Comparison of ENCODE assay signal across 22 cellular contexts in genomic region chr10:105973912-105974311, GRCh38.
DNase-seq lines count a peak whose midpoint lies in the region; FAIRE-seq and TF ChIP-seq lines count a peak whose summit lies in the region.
"Had no signal": no experiment of that assay in that cellular context is flagged by ENCODE, and none has a peak within 500 bp of the region (broad histone marks: within the 10 kb centered on the region; RNA-seq: fewer than 3 reads in every experiment).

No MANE protein-coding gene starts in this region.

- H3K14ac ChIP-seq in H1 (ENCODE audit: insufficient read length) = no peak overlapping the region

- peak overlapping the region; percentile 1; the same call in 1 of the 2 replicates for H3K9ac ChIP-seq in HUES64 (ENCODE audit: low read depth, low read length)
- H3K9ac ChIP-seq in H1 (replicated peaks in 1 of 4; ENCODE audit: extremely low read depth in 1 of 4, low read depth in 3 of 4, low read length in 3 of 4) = no peak overlapping the region

- no peak overlapping the region for H3K4ac ChIP-seq in H1 (replicated peaks; ENCODE audit: insufficient read length, low read depth, low read length)

- peaks cover 45% of the 10 kb centered on the region for H3K4me1 ChIP-seq in A673 (ENCODE audit: insufficient read depth, low read length, poor library complexity, severe bottlenecking)
- H3K4me1 ChIP-seq in HUES64 (ENCODE audit: insufficient read depth, low read length) = peaks cover 31% of the 10 kb centered on the region
- peaks cover 0 to 9% (median 4%) of the 10 kb centered on the region in 4 experiments; a peak in 5 of 7 replicates for H3K4me1 ChIP-seq in H1 (replicated peaks in 1 of 4; ENCODE audit: control insufficient read depth in 3 of 4, insufficient read depth in 4 of 4, low read length in 3 of 4)
- H3K4me1 ChIP-seq in stomach = peaks cover 0 to 15% (median 5%) of the 10 kb centered on the region in 4 donors
- H3K4me1 ChIP-seq in PC-9 (replicated peaks; ENCODE audit: insufficient read depth) = no peaks in the 10 kb centered on the region
- H3K4me1 ChIP-seq: Peyer's patch, SJCRH30 had no signal

- H2BK15ac ChIP-seq in H1 (ENCODE audit: low read length) = no peak overlapping the region

- H3K9me3 ChIP-seq in A673 (ENCODE audit: low read depth, low read length, poor library complexity, severe bottlenecking) (no peaks in the 10 kb centered on the region), HUES64 (ENCODE audit: insufficient read depth, low read depth, low read length) (no peaks in the 10 kb centered on the region), H1 (ENCODE audit: insufficient read depth in 2 of 2, low read depth in 1 of 2, low read length in 1 of 2) (no peaks in the 10 kb centered on the region), stomach (no peaks in the 10 kb centered on the region), PC-9 (ENCODE audit: insufficient read depth, low read depth) (no peaks in the 10 kb centered on the region)
- H3K9me3 ChIP-seq: Peyer's patch, SJCRH30 had no signal

- H4K20me1 ChIP-seq in H1 (replicated peaks in 1 of 2; ENCODE audit: control insufficient read depth in 1 of 2, insufficient read depth in 2 of 2, low read length in 2 of 2) (no peaks in the 10 kb centered on the region), PC-9 (ENCODE audit: insufficient read depth) (no peaks in the 10 kb centered on the region)

- peaks cover 38% of the 10 kb centered on the region for H3K4me1 Mint-ChIP-seq in neural crest cell
- H3K4me1 Mint-ChIP-seq: B cell, CD14-positive monocyte had no signal

- no peak overlapping the region for H3K4me2 ChIP-seq in H1 (ENCODE audit: insufficient read depth in 1 of 2, low read depth in 2 of 2, low read length in 2 of 2)
- no peak overlapping the region for H3K4me2 ChIP-seq in PC-9

- CTCF ChIA-PET in A673 (lab: Charles Lee) = no interaction called here
- CTCF ChIA-PET in H1 (lab: Charles Lee; ENCODE audit: partially characterized antibody) = interaction anchor here (0.6 to 6.3 kb wide), 17 partner anchors 11 to 1892 kb away, joined by 3 to 63 read pairs (median 4); no protein-coding TSS in a partner anchor
- CTCF ChIA-PET in PC-9 (lab: Charles Lee) = no interaction called here

- H3K4me3 ChIP-seq in A673 (ENCODE audit: low read depth, low read length, poor library complexity, severe bottlenecking) (no peak overlapping the region), HUES64 (ENCODE audit: low read length) (no peak overlapping the region), H1 (ENCODE audit: extremely low read depth in 1 of 4, insufficient read depth in 2 of 4, low read depth in 3 of 4, low read length in 4 of 4) (no peak overlapping the region), stomach (no peak overlapping the region), PC-9 (no peak overlapping the region)
- H3K4me3 ChIP-seq: Peyer's patch, SJCRH30 had no signal

- no peak for FAIRE-seq in H1 (lab: Jason Lieb, UNC)
- FAIRE-seq: A204.1 had no signal

- intact Hi-C loops in A673 (cut with micrococcal nuclease; ENCODE audit: unreplicated experiment) = loop anchor here (5.0 kb wide), 1 partner anchor 177 kb away; no protein-coding TSS in a partner anchor
- intact Hi-C loops in stomach (cut with DNase I; ENCODE audit: low total_unique reads) = no loop called here
- intact Hi-C loops in PC-9 (cut with micrococcal nuclease; ENCODE audit: unreplicated experiment) = no loop called here

- no peak overlapping the region for H4K5ac ChIP-seq in H1 (ENCODE audit: insufficient read length, low read depth, low read length)

- TF ChIP-seq CTCF in A673 (conservative IDR thresholded peaks at IDR 0.05; ENCODE audit: low read depth, low read length) (no peak), H1 (IDR thresholded peaks at IDR 0.05; ENCODE audit: control extremely low read depth in 1 of 3, insufficient read depth in 1 of 3, low read depth in 1 of 3, low read length in 3 of 3) (no peak), neural crest cell (conservative IDR thresholded peaks at IDR 0.05) (no peak), stomach (IDR thresholded peaks at IDR 0.05) (no peak), PC-9 (conservative IDR thresholded peaks at IDR 0.05) (no peak)

- no peak overlapping the region for H2AFZ ChIP-seq in H1 (ENCODE audit: low read length)
- no peak overlapping the region for H2AFZ ChIP-seq in PC-9

- H2BK5ac ChIP-seq in H1 (ENCODE audit: low read depth, low read length) = no peak overlapping the region

- POLR2A ChIA-PET in A673 (lab: Charles Lee; ENCODE audit: low non-redundant PET) (no interaction called here), H1 (lab: Charles Lee; ENCODE audit: partially characterized antibody) (interaction anchor here (0.9 kb wide), 1 partner anchor 55 kb away, joined by 3 read pairs; no protein-coding TSS in a partner anchor), PC-9 (lab: Charles Lee; ENCODE audit: unreplicated experiment) (no interaction called here)

- TF ChIP-seq POLR2A in H1 (IDR thresholded peaks at IDR 0.05; ENCODE audit: control extremely low read depth in 1 of 2, low read depth in 2 of 2, low read length in 2 of 2) (no peak), stomach (IDR thresholded peaks at IDR 0.05) (no peak)

- no peak overlapping the region for H2BK12ac ChIP-seq in H1 (ENCODE audit: low read depth, low read length)

- WGBS in HUES64 = 90% methylated on average over 5 of the region's 5 CpGs
- WGBS in H1 (ENCODE audit: extremely low coverage in 1 of 2, insufficient coverage in 1 of 2, insufficient read length in 1 of 2, insufficient replicate concordance in 2 of 2, low coverage in 1 of 2, low lambda C conversion rate in 2 of 2, missing lambda C conversion rate in 1 of 2), 2 experiments = 88% methylated on average over 5 of the region's 5 CpGs; no CpG with 5 or more reads in 1 of the 2 experiments
- WGBS in stomach, 5 donors = 74 to 94% (median 88%) methylated on average over 5 of the region's 5 CpGs

- H3K9me2 ChIP-seq in PC-9 (ENCODE audit: insufficient read depth) = no peaks in the 10 kb centered on the region

- no peak overlapping the region for H3K4me3 Mint-ChIP-seq in neural crest cell
- H3K4me3 Mint-ChIP-seq: B cell, CD14-positive monocyte, H9 had no signal

- H3K79me1 ChIP-seq in H1 (ENCODE audit: low read depth, low read length) = no peaks in the 10 kb centered on the region

- H3K36me3 ChIP-seq in A673 (ENCODE audit: insufficient read depth, low read length, poor library complexity, severe bottlenecking) = no peaks in the 10 kb centered on the region
- no peaks in the 10 kb centered on the region for H3K36me3 ChIP-seq in HUES64 (ENCODE audit: insufficient read depth, low read length)
- no peaks in the 10 kb centered on the region for H3K36me3 ChIP-seq in H1 (ENCODE audit: control insufficient read depth in 2 of 4, insufficient read depth in 4 of 4, low read length in 3 of 4)
- no peaks in the 10 kb centered on the region for H3K36me3 ChIP-seq in stomach
- no peaks in the 10 kb centered on the region for H3K36me3 ChIP-seq in PC-9 (ENCODE audit: low read depth)
- H3K36me3 ChIP-seq: Peyer's patch, SJCRH30 had no signal

- H4K91ac ChIP-seq in H1 (replicated peaks; ENCODE audit: insufficient read length, low read length) = no peak overlapping the region

- TF ChIP-seq EP300 in H1 (IDR thresholded peaks at IDR 0.05; ENCODE audit: borderline replicate concordance in 1 of 2, low read depth in 2 of 2, low read length in 2 of 2) = no peak
- TF ChIP-seq EP300 in stomach (IDR thresholded peaks at IDR 0.05) = no peak

- no peak for DNase-seq in A673 (ENCODE audit: low spot score)
- no peak for DNase-seq in H1 (ENCODE audit: low read depth in 1 of 2, low spot score in 2 of 2)
- DNase-seq in neural crest cell (ENCODE audit: low read depth, low spot score) = no peak
- no peak for DNase-seq in stomach
- no peak for DNase-seq in PC-9
- no peak for DNase-seq in cortex of kidney (lab: John Stamatoyannopoulos, UW)
- DNase-seq in NCI-H2081 treated with DMSO at 0.1 percent for 48 hours (lab: John Stamatoyannopoulos, UW) = no peak
- DNase-seq: EL; GF-D8; H9; KBM-7; MM.1S; NCI-H1092; NCI-H1436; NK-92 treated with Interleukin-12 subunit alpha and Interleukin-12 subunit beta, amount 100 ng/mL, for 24 hours; Peyer's patch; SJCRH30 had no signal

- H3K79me2 ChIP-seq in H1 (ENCODE audit: control insufficient read depth in 1 of 2, insufficient read depth in 2 of 2, low read length in 2 of 2) (no peaks in the 10 kb centered on the region), PC-9 (ENCODE audit: low read depth) (no peaks in the 10 kb centered on the region)

- H3K18ac ChIP-seq in H1 (ENCODE audit: extremely low read depth, low read length) = no peak overlapping the region

- H3K56ac ChIP-seq in H1 (replicated peaks; ENCODE audit: insufficient read length, low read depth, low read length) = no peak overlapping the region

- BruUV-seq in A673 (replicated peaks; lab: Mats Ljungman, UMichigan) (no TSS peak), PC-9 (replicated peaks; lab: Mats Ljungman, UMichigan) (no TSS peak)

- H3K27me3 Mint-ChIP-seq in neural crest cell (ENCODE audit: low read depth) = no peaks in the 10 kb centered on the region
- H3K27me3 Mint-ChIP-seq: B cell had no signal

- no peaks in the 10 kb centered on the region for H3K36me3 Mint-ChIP-seq in neural crest cell (ENCODE audit: low read depth)
- H3K36me3 Mint-ChIP-seq: CD14-positive monocyte had no signal

- peaks cover 2% of the 10 kb centered on the region for H3K9me3 Mint-ChIP-seq in neural crest cell
- H3K9me3 Mint-ChIP-seq: H9 had no signal

- H3K27me3 ChIP-seq in A673 (replicated peaks; ENCODE audit: insufficient read depth, low read depth, low read length, poor library complexity) = no peaks in the 10 kb centered on the region
- H3K27me3 ChIP-seq in HUES64 (ENCODE audit: insufficient read depth, low read length) = no peaks in the 10 kb centered on the region
- no peaks in the 10 kb centered on the region for H3K27me3 ChIP-seq in H1 (replicated peaks in 1 of 4; ENCODE audit: control insufficient read depth in 3 of 4, extremely low read depth in 1 of 4, insufficient read depth in 3 of 4, low read length in 3 of 4)
- H3K27me3 ChIP-seq in stomach = no peaks in the 10 kb centered on the region
- no peaks in the 10 kb centered on the region for H3K27me3 ChIP-seq in PC-9 (ENCODE audit: insufficient read depth, low read depth)
- H3K27me3 ChIP-seq: Peyer's patch, SJCRH30 had no signal

- H3K23ac ChIP-seq in H1 (ENCODE audit: insufficient read length) = no peak overlapping the region

- peak overlapping the region; percentile 81 for H3K27ac Mint-ChIP-seq in neural crest cell (ENCODE audit: unreplicated experiment)
- H3K27ac Mint-ChIP-seq: B cell, CD14-positive monocyte had no signal

- H3F3A ChIP-seq in PC-9 (ENCODE audit: insufficient read depth, low read depth) = no peaks in the 10 kb centered on the region

- H3K23me2 ChIP-seq in H1 (ENCODE audit: low read depth, low read length) = no peaks in the 10 kb centered on the region

- no peak for TF ChIP-seq RAD21 in H1 (IDR thresholded peaks at IDR 0.05 in 1 of 2, conservative IDR thresholded peaks at IDR 0.05 in 1 of 2; ENCODE audit: low read depth in 2 of 2, low read length in 2 of 2)

- H3K27ac ChIP-seq in A673 (ENCODE audit: low read depth, low read length, poor library complexity, severe bottlenecking) (peak overlapping the region; percentile 55), HUES64 (ENCODE audit: low read depth, low read length) (no peak overlapping the region; the same call in 1 of the 2 replicates), H1 (ENCODE audit: low read depth, low read length) (no peak overlapping the region), stomach (no peak overlapping the region), PC-9 (no peak overlapping the region)
- H3K27ac ChIP-seq: HL-60, Peyer's patch, SJCRH30 had no signal

- H2AK5ac ChIP-seq in H1 (ENCODE audit: low read depth, low read length) = no peak overlapping the region

- 0 out of 2 replicates have a peak overlapping the region, but pooled peaks have one; percentile 10 for H2BK20ac ChIP-seq in H1 (ENCODE audit: low read length)

- no peak overlapping the region for H2BK120ac ChIP-seq in H1 (replicated peaks; ENCODE audit: low read depth, low read length)

- no peak overlapping the region for H4K8ac ChIP-seq in H1 (ENCODE audit: extremely low read depth, insufficient read depth, low read length)
